38 cellular contexts compared by ENCODE assay signal in the genomic region with DNA sequence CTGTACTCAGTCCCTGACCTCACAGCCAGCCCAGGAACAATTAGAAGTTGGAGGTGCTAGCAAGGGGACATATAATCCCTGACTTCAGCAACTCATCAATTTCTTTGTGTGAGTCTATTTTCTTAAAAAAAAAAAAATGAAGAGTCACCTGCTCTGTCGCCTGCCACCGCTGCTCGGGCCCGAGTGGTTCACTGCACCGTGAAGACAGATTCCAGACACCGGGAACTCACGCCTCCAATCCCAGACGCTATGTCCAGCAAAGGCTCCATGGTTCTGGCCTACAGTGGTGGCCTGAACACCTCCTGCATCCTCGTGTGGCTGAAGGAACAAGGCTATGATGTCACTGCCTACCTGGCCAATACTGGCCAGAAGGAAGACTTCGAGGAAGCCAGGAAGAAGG.
"Had no signal": no experiment of that assay in that cellular context is flagged by ENCODE, and none has a peak within 500 bp of the region (broad histone marks: within the 10 kb centered on the region; RNA-seq: fewer than 3 reads in every experiment).

No MANE protein-coding gene starts in this region.

- H3K4me3 ChIP-seq: adrenal gland, ascending aorta, body of pancreas, breast epithelium, cardiac muscle cell had no signal

- H3K4me1 ChIP-seq: adrenal gland, ascending aorta, breast epithelium had no signal

- H3K4me1 Mint-ChIP-seq: activated naive CD4-positive, alpha-beta T cell treated with anti-CD3 and anti-CD28 coated beads, Interleukin-2, amount 10 ng/mL, durations not matched to agents 7 days and 5 days; activated naive CD4-positive, alpha-beta T cell treated with anti-CD3 and anti-CD28 coated beads, Interleukin-2, amount 50 U/mL, for 24 hours; activated naive CD8-positive, alpha-beta T cell treated with anti-CD3 and anti-CD28 coated beads for 36 hours; activated naive CD8-positive, alpha-beta T cell treated with anti-CD3 and anti-CD28 coated beads, Interleukin-2, amount 10 ng/mL, durations not matched to agents 7 days and 5 days; activated naive CD8-positive, alpha-beta T cell treated with anti-CD3 and anti-CD28 coated beads, Interleukin-2, amount 50 U/mL, for 24 hours; activated T-helper 17 cell treated with anti-CD3 and anti-CD28 coated beads, Interleukin-2, amount 50 U/mL, for 72 hours; brain; central memory CD8-positive, alpha-beta T cell had no signal

- H3K36me3 Mint-ChIP-seq: activated naive CD4-positive, alpha-beta T cell treated with anti-CD3 and anti-CD28 coated beads, Interleukin-2, amount 10 ng/mL, durations not matched to agents 7 days and 5 days; activated naive CD4-positive, alpha-beta T cell treated with anti-CD3 and anti-CD28 coated beads, Interleukin-2, amount 50 U/mL, for 24 hours; activated naive CD4-positive, alpha-beta T cell treated with anti-CD3 and anti-CD28 coated beads, Interleukin-2, amount 50 U/mL, for 72 hours; activated naive CD8-positive, alpha-beta T cell; activated naive CD8-positive, alpha-beta T cell treated with anti-CD3 and anti-CD28 coated beads for 36 hours; activated naive CD8-positive, alpha-beta T cell treated with anti-CD3 and anti-CD28 coated beads, Interleukin-2, amount 10 ng/mL, durations not matched to agents 7 days and 5 days; brain had no signal

- H3K27ac ChIP-seq: adrenal gland, ascending aorta, body of pancreas, brain microvascular endothelial cell, breast epithelium, cardiac muscle cell had no signal

- H3K4me3 Mint-ChIP-seq: activated naive CD4-positive, alpha-beta T cell treated with anti-CD3 and anti-CD28 coated beads for 36 hours; activated naive CD4-positive, alpha-beta T cell treated with anti-CD3 and anti-CD28 coated beads, Interleukin-2, amount 10 ng/mL, durations not matched to agents 7 days and 5 days; activated naive CD4-positive, alpha-beta T cell treated with anti-CD3 and anti-CD28 coated beads, Interleukin-2, amount 50 U/mL, for 24 hours; activated naive CD8-positive, alpha-beta T cell; activated naive CD8-positive, alpha-beta T cell treated with anti-CD3 and anti-CD28 coated beads for 36 hours; activated naive CD8-positive, alpha-beta T cell treated with anti-CD3 and anti-CD28 coated beads, Interleukin-2, amount 10 ng/mL, durations not matched to agents 7 days and 5 days; activated naive CD8-positive, alpha-beta T cell treated with anti-CD3 and anti-CD28 coated beads, Interleukin-2, amount 50 U/mL, for 24 hours; activated T-cell treated with anti-CD3 and anti-CD28 coated beads, Interleukin-2, amount 50 U/mL, for 24 hours; activated T-cell treated with anti-CD3 and anti-CD28 coated beads, Interleukin-2, amount 50 U/mL, for 4 hours; activated T-cell treated with anti-CD3 and anti-CD28 coated beads, Interleukin-2, amount 50 U/mL, for 72 hours; activated T-helper 1 cell treated with anti-CD3 and anti-CD28 coated beads, Interleukin-12 subunit alpha, Interleukin-12 subunit beta, Interleukin-2, Interleukin-4 antibody, amounts not matched to agents 30 ng/mL and 10 ng/mL and 1 ng/mL, durations not matched to agents 14 hours and 24 hours and 36 hours; activated T-helper 17 cell treated with anti-CD3 and anti-CD28 coated beads, Interleukin-2, amount 50 U/mL, for 72 hours; brain; central memory CD8-positive, alpha-beta T cell had no signal

- H3K9me3 Mint-ChIP-seq: activated naive CD4-positive, alpha-beta T cell treated with anti-CD3 and anti-CD28 coated beads for 36 hours; activated naive CD4-positive, alpha-beta T cell treated with anti-CD3 and anti-CD28 coated beads, Interleukin-2, amount 10 ng/mL, durations not matched to agents 7 days and 5 days; activated naive CD8-positive, alpha-beta T cell treated with anti-CD3 and anti-CD28 coated beads for 36 hours; activated naive CD8-positive, alpha-beta T cell treated with anti-CD3 and anti-CD28 coated beads, Interleukin-2, amount 10 ng/mL, durations not matched to agents 7 days and 5 days; activated naive CD8-positive, alpha-beta T cell treated with anti-CD3 and anti-CD28 coated beads, Interleukin-2, amount 50 U/mL, for 24 hours; activated T-cell treated with anti-CD3 and anti-CD28 coated beads, Interleukin-2, amount 50 U/mL, for 24 hours; activated T-cell treated with anti-CD3 and anti-CD28 coated beads, Interleukin-2, amount 50 U/mL, for 4 hours; activated T-helper 1 cell treated with anti-CD3 and anti-CD28 coated beads, Interleukin-12 subunit alpha, Interleukin-12 subunit beta, Interleukin-2, Interleukin-4 antibody, amounts not matched to agents 30 ng/mL and 10 ng/mL and 1 ng/mL, durations not matched to agents 14 hours and 24 hours and 36 hours; activated T-helper 2 cell treated with anti-CD3 and anti-CD28 coated beads, Interferon-gamma antibody, Interleukin-2, Interleukin-4, amounts not matched to agents 10 μg/mL and 5 μg/mL and 100 μg/mL, durations not matched to agents 14 hours and 24 hours and 36 hours; brain; central memory CD8-positive, alpha-beta T cell had no signal

- ATAC-seq: activated naive CD4-positive, alpha-beta T cell treated with anti-CD3 and anti-CD28 coated beads, Interleukin-2, amount 50 U/mL, for 72 hours; activated naive CD8-positive, alpha-beta T cell treated with anti-CD3 and anti-CD28 coated beads, Interleukin-2, amount 50 U/mL, for 24 hours; activated T-cell treated with anti-CD3 and anti-CD28 coated beads, Interleukin-2, amount 50 U/mL, for 4 hours; activated T-cell treated with anti-CD3 and anti-CD28 coated beads, Interleukin-2, amount 50 U/mL, for 72 hours; activated T-helper 17 cell treated with anti-CD3 and anti-CD28 coated beads, Interleukin-2, amount 50 U/mL, for 72 hours; body of pancreas had no signal

- H3K27me3 Mint-ChIP-seq: activated naive CD4-positive, alpha-beta T cell treated with anti-CD3 and anti-CD28 coated beads, Interleukin-2, amount 10 ng/mL, durations not matched to agents 7 days and 5 days; activated naive CD4-positive, alpha-beta T cell treated with anti-CD3 and anti-CD28 coated beads, Interleukin-2, amount 50 U/mL, for 24 hours; activated naive CD8-positive, alpha-beta T cell; activated naive CD8-positive, alpha-beta T cell treated with anti-CD3 and anti-CD28 coated beads for 36 hours; activated naive CD8-positive, alpha-beta T cell treated with anti-CD3 and anti-CD28 coated beads, Interleukin-2, amount 10 ng/mL, durations not matched to agents 7 days and 5 days; activated naive CD8-positive, alpha-beta T cell treated with anti-CD3 and anti-CD28 coated beads, Interleukin-2, amount 50 U/mL, for 24 hours; activated T-cell treated with anti-CD3 and anti-CD28 coated beads, Interleukin-2, amount 50 U/mL, for 24 hours; activated T-helper 17 cell treated with anti-CD3 and anti-CD28 coated beads, Interleukin-2, amount 50 U/mL, for 72 hours; brain; central memory CD8-positive, alpha-beta T cell had no signal

- H3K9me3 ChIP-seq: adrenal gland, ascending aorta, body of pancreas, breast epithelium had no signal

- H3K36me3 ChIP-seq: adrenal gland, ascending aorta, brain microvascular endothelial cell, breast epithelium, cardiac muscle cell had no signal

- H3K27ac Mint-ChIP-seq: activated naive CD4-positive, alpha-beta T cell treated with anti-CD3 and anti-CD28 coated beads for 36 hours; activated naive CD4-positive, alpha-beta T cell treated with anti-CD3 and anti-CD28 coated beads, Interleukin-2, amount 10 ng/mL, durations not matched to agents 7 days and 5 days; activated naive CD4-positive, alpha-beta T cell treated with anti-CD3 and anti-CD28 coated beads, Interleukin-2, amount 50 U/mL, for 24 hours; activated naive CD4-positive, alpha-beta T cell treated with anti-CD3 and anti-CD28 coated beads, Interleukin-2, amount 50 U/mL, for 72 hours; activated naive CD8-positive, alpha-beta T cell; activated naive CD8-positive, alpha-beta T cell treated with anti-CD3 and anti-CD28 coated beads for 36 hours; activated naive CD8-positive, alpha-beta T cell treated with anti-CD3 and anti-CD28 coated beads, Interleukin-2, amount 10 ng/mL, durations not matched to agents 7 days and 5 days; activated naive CD8-positive, alpha-beta T cell treated with anti-CD3 and anti-CD28 coated beads, Interleukin-2, amount 50 U/mL, for 24 hours; activated T-cell treated with anti-CD3 and anti-CD28 coated beads, Interleukin-2, amount 50 U/mL, for 24 hours; activated T-cell treated with anti-CD3 and anti-CD28 coated beads, Interleukin-2, amount 50 U/mL, for 72 hours; activated T-helper 1 cell treated with anti-CD3 and anti-CD28 coated beads, Interleukin-12 subunit alpha, Interleukin-12 subunit beta, Interleukin-2, Interleukin-4 antibody, amounts not matched to agents 30 ng/mL and 10 ng/mL and 1 ng/mL, durations not matched to agents 14 hours and 24 hours and 36 hours; activated T-helper 17 cell treated with anti-CD3 and anti-CD28 coated beads, Interleukin-2, amount 50 U/mL, for 72 hours; activated T-helper 2 cell treated with anti-CD3 and anti-CD28 coated beads, Interferon-gamma antibody, Interleukin-2, Interleukin-4, amounts not matched to agents 10 μg/mL and 5 μg/mL and 100 μg/mL, durations not matched to agents 14 hours and 24 hours and 36 hours; brain had no signal

- DNase-seq: activated effector memory CD4-positive, alpha-beta T cell treated with anti-CD3 and anti-CD28 coated beads, Interleukin-2, amount 50 U/mL, for 16 hours; activated effector memory CD4-positive, alpha-beta T cell treated with Interleukin-2 at 50 U/mL for 16 hours; activated gamma-delta T cell; activated gamma-delta T cell treated with Interleukin-2 at 50 U/mL for 16 hours; activated naive CD4-positive, alpha-beta T cell; activated naive CD4-positive, alpha-beta T cell treated with anti-CD3 and anti-CD28 coated beads for 36 hours; activated naive CD4-positive, alpha-beta T cell treated with anti-CD3 and anti-CD28 coated beads, Interleukin-2, amount 10 ng/mL, durations not matched to agents 7 days and 5 days; activated naive CD4-positive, alpha-beta T cell treated with anti-CD3 and anti-CD28 coated beads, Interleukin-2, amount 50 U/mL, for 16 hours; activated naive CD4-positive, alpha-beta T cell treated with Interleukin-2 at 50 U/mL for 16 hours; activated naive CD8-positive, alpha-beta T cell treated with anti-CD3 and anti-CD28 coated beads for 36 hours; activated naive CD8-positive, alpha-beta T cell treated with anti-CD3 and anti-CD28 coated beads, Interleukin-2, amount 10 ng/mL, durations not matched to agents 7 days and 5 days; activated naive CD8-positive, alpha-beta T cell treated with anti-CD3 and anti-CD28 coated beads, Interleukin-2, amount 50 U/mL, for 24 hours; activated T-cell treated with anti-CD3 and anti-CD28 coated beads, Interleukin-2, amount 50 U/mL, for 1 hour; activated T-cell treated with anti-CD3 and anti-CD28 coated beads, Interleukin-2, amount 50 U/mL, for 24 hours; activated T-cell treated with anti-CD3 and anti-CD28 coated beads, Interleukin-2, amount 50 U/mL, for 4 hours; activated T-cell treated with anti-CD3 and anti-CD28 coated beads, Interleukin-2, amount 50 U/mL, for 48 hours; activated T-cell treated with anti-CD3 and anti-CD28 coated beads, Interleukin-2, amount 50 U/mL, for 72 hours; adrenal gland; amniotic stem cell; amygdala; anterior cingulate cortex; aorta; brain microvascular endothelial cell; caudate nucleus; central memory CD4-positive, alpha-beta T cell; cerebellar nuclear complex had no signal

- H3K27me3 ChIP-seq: adrenal gland, ascending aorta, body of pancreas, brain microvascular endothelial cell, breast epithelium, cardiac muscle cell had no signal
